In the genomic region with DNA sequence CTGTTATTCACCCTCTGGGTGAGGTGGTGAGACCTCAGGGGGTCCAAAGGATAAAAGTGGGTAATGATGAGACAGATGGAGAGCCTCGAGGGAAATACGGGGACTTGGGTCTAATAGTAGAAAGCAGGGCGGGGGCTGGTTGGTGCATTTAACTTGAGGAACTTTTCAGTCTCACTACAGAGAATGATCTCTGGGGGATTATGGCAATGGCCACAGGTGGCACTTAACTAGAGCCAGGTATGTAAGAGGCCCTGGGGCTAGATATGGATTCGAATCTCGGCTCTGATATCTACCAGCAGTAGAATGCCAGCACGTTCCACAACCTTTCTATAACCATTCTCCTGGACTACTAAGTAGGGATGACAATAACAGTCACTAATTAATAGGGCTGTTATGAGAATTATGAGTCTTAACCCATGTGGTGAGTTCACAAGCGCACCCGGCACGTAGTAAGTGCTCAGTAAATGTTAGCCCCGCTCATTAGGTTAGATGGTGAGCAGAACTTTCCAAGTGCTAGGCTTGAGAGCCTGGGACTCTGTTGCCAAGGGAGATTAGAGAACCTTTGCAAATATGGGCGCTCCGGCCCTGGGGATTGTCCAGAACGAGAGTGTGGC, we compare ENCODE assay signal across 1 cellular context.
A peak's percentile ranks its signal among the peaks of the same experiment; 100 is the strongest.
TF ChIP-seq lines count a peak whose summit lies in the region.

No MANE protein-coding gene starts in this region.

TF ChIP-seq in HepG2, 621 proteins besides CTCF, POLR2A, EP300 and RAD21 (continued from another document):
- TF ChIP-seq ZBED4 (CRISPR knock-in tag; IDR thresholded peaks at IDR 0.05; ENCODE audit: borderline replicate concordance) (no peak), KLF16 (CRISPR knock-in tag; IDR thresholded peaks at IDR 0.05) (no peak), ZNF235 (CRISPR knock-in tag; IDR thresholded peaks at IDR 0.05; ENCODE audit: borderline replicate concordance) (no peak), ZNF709 (CRISPR knock-in tag; IDR thresholded peaks at IDR 0.05) (0 out of 2 replicates have a peak, but pooled peaks have one; percentile 33), ZNF446 (CRISPR knock-in tag; IDR thresholded peaks at IDR 0.05) (0 out of 2 replicates have a peak, but pooled peaks have one; percentile 22), ZFP37 (CRISPR knock-in tag; IDR thresholded peaks at IDR 0.05; ENCODE audit: borderline replicate concordance) (no peak), RBM22 (optimal IDR thresholded peaks at IDR 0.05; ENCODE audit: low read length) (no peak), MYNN (CRISPR knock-in tag; IDR thresholded peaks at IDR 0.05; ENCODE audit: low read depth) (no peak), MAFK (conservative IDR thresholded peaks at IDR 0.05 in 1 of 2, IDR thresholded peaks at IDR 0.05 in 1 of 2; ENCODE audit: low read length in 2 of 2) (no peak), RCOR2 (CRISPR knock-in tag; IDR thresholded peaks at IDR 0.05) (0 out of 2 replicates have a peak, but pooled peaks have one; percentile 39), ZNF646 (CRISPR knock-in tag; IDR thresholded peaks at IDR 0.05) (peak; percentile 39; the same call in 1 of the 2 replicates), ZMYM3 (CRISPR knock-in tag; IDR thresholded peaks at IDR 0.05) (peak; percentile 87), ZNF549 (CRISPR knock-in tag; IDR thresholded peaks at IDR 0.05) (no peak), ZFYVE20 (CRISPR knock-in tag; IDR thresholded peaks at IDR 0.05; ENCODE audit: borderline replicate concordance, low read depth) (no peak), PRPF4 (IDR thresholded peaks at IDR 0.05; ENCODE audit: low read depth, low read length, poor library complexity, severe bottlenecking) (no peak), TAF1 (CRISPR knock-in tag; IDR thresholded peaks at IDR 0.05) (no peak)
- TF ChIP-seq, protein P1, sequence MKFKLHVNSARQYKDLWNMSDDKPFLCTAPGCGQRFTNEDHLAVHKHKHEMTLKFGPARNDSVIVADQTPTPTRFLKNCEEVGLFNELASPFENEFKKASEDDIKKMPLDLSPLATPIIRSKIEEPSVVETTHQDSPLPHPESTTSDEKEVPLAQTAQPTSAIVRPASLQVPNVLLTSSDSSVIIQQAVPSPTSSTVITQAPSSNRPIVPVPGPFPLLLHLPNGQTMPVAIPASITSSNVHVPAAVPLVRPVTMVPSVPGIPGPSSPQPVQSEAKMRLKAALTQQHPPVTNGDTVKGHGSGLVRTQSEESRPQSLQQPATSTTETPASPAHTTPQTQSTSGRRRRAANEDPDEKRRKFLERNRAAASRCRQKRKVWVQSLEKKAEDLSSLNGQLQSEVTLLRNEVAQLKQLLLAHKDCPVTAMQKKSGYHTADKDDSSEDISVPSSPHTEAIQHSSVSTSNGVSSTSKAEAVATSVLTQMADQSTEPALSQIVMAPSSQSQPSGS (CRISPR knock-in tag; IDR thresholded peaks at IDR 0.05): 0 out of 2 replicates have a peak, but pooled peaks have one; percentile 22
- TF ChIP-seq, protein P2, sequence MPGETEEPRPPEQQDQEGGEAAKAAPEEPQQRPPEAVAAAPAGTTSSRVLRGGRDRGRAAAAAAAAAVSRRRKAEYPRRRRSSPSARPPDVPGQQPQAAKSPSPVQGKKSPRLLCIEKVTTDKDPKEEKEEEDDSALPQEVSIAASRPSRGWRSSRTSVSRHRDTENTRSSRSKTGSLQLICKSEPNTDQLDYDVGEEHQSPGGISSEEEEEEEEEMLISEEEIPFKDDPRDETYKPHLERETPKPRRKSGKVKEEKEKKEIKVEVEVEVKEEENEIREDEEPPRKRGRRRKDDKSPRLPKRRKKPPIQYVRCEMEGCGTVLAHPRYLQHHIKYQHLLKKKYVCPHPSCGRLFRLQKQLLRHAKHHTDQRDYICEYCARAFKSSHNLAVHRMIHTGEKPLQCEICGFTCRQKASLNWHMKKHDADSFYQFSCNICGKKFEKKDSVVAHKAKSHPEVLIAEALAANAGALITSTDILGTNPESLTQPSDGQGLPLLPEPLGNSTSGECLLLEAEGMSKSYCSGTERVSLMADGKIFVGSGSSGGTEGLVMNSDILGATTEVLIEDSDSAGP (CRISPR knock-in tag; IDR thresholded peaks at IDR 0.05; ENCODE audit: borderline replicate concordance): no peak
- TF ChIP-seq, protein P3, sequence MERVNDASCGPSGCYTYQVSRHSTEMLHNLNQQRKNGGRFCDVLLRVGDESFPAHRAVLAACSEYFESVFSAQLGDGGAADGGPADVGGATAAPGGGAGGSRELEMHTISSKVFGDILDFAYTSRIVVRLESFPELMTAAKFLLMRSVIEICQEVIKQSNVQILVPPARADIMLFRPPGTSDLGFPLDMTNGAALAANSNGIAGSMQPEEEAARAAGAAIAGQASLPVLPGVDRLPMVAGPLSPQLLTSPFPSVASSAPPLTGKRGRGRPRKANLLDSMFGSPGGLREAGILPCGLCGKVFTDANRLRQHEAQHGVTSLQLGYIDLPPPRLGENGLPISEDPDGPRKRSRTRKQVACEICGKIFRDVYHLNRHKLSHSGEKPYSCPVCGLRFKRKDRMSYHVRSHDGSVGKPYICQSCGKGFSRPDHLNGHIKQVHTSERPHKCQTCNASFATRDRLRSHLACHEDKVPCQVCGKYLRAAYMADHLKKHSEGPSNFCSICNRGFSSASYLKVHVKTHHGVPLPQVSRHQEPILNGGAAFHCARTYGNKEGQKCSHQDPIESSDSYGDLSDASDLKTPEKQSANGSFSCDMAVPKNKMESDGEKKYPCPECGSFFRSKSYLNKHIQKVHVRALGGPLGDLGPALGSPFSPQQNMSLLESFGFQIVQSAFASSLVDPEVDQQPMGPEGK (CRISPR knock-in tag; IDR thresholded peaks at IDR 0.05): no peak
- TF ChIP-seq, protein P4, sequence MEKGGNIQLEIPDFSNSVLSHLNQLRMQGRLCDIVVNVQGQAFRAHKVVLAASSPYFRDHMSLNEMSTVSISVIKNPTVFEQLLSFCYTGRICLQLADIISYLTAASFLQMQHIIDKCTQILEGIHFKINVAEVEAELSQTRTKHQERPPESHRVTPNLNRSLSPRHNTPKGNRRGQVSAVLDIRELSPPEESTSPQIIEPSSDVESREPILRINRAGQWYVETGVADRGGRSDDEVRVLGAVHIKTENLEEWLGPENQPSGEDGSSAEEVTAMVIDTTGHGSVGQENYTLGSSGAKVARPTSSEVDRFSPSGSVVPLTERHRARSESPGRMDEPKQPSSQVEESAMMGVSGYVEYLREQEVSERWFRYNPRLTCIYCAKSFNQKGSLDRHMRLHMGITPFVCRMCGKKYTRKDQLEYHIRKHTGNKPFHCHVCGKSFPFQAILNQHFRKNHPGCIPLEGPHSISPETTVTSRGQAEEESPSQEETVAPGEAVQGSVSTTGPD (CRISPR knock-in tag; IDR thresholded peaks at IDR 0.05): no peak
TF ChIP-seq in HepG2: peak in this region for 7.
